In genomic region chr3:51669241-51670052, GRCh38 we compare ENCODE assay signal across 8 cellular contexts. TPM values are rescaled to one million over a fixed set of nuclear protein-coding genes. Genes with fewer than 3 reads are reported as not detected.
DNase-seq lines count a peak whose midpoint lies in the region; ATAC-seq and TF ChIP-seq lines count a peak whose summit lies in the region.

No MANE protein-coding gene starts in this region.

- no peaks in the 10 kb centered on the region for H4K20me1 ChIP-seq in H9 (ENCODE audit: control insufficient read depth, insufficient read depth, insufficient read length)

- no peak overlapping the region for H2BK15ac ChIP-seq in H9 (ENCODE audit: low read depth, low read length)

- no peak overlapping the region for H3K18ac ChIP-seq in H9 (ENCODE audit: insufficient read length, low read depth, low read length)

- H3K36me3 Mint-ChIP-seq in CD14-positive monocyte, result peaks cover 15 to 19% of the 10 kb centered on the region in 2 donors
- peaks cover 0 to 6% (median 5%) of the 10 kb centered on the region in 3 experiments; a peak in 4 of 7 replicates for H3K36me3 Mint-ChIP-seq in H9 (ENCODE audit: insufficient read depth in 1 of 3, low read depth in 3 of 3)
- peaks cover 34% of the 10 kb centered on the region for H3K36me3 Mint-ChIP-seq in dendritic cell treated with granulocyte-macrophage colony-stimulating factor and Interleukin-4, amounts not matched to agents 40 ng/mL and 50 ng/mL, for 4 days (ENCODE audit: low read depth)

- no peak overlapping the region for H4K5ac ChIP-seq in H9 (ENCODE audit: insufficient read length, low read depth, low read length)

- H2BK20ac ChIP-seq in H9 (ENCODE audit: low read depth, low read length, poor library complexity, severe bottlenecking), result no peak overlapping the region

- no peaks in the 10 kb centered on the region for H3K27me3 Mint-ChIP-seq in CD14-positive monocyte (ENCODE audit: low read depth in 3 of 3)
- peaks cover 7% of the 10 kb centered on the region for H3K27me3 Mint-ChIP-seq in H9 (ENCODE audit: low read depth)
- H3K27me3 Mint-ChIP-seq in dendritic cell treated with granulocyte-macrophage colony-stimulating factor and Interleukin-4, amounts not matched to agents 40 ng/mL and 50 ng/mL, for 4 days, result no peaks in the 10 kb centered on the region

- no peak overlapping the region for H3K4me2 ChIP-seq in H9 (ENCODE audit: insufficient read depth, insufficient read length, low read length)

- no peak overlapping the region for H2AFZ ChIP-seq in H9 (ENCODE audit: low read length)

- peak; percentile 78 for DNase-seq in CD14-positive monocyte (ENCODE audit: low spot score)
- DNase-seq in H9, result peak; percentile 95
- DNase-seq in NCI-H510A treated with DMSO at 0.1 percent for 48 hours (lab: John Stamatoyannopoulos, UW), result peak; percentile 69
- peak; percentile 80 for DNase-seq in activated CD4-positive, alpha-beta T cell treated with anti-CD3 and anti-CD28 coated beads, Interleukin-2, amount 50 U/mL, for 1 hour
- peak; percentile 69 to 76 for DNase-seq in stimulated activated CD4-positive, alpha-beta T cell treated with anti-CD3 and anti-CD28 coated beads, Interleukin-4, amount 100 ng/mL, for 4 hours

- H3K79me2 ChIP-seq in H9 (ENCODE audit: insufficient read depth, low read length), result no peaks in the 10 kb centered on the region

- peak; percentile 96 for TF ChIP-seq CTCF in CD14-positive monocyte (IDR thresholded peaks at IDR 0.05)
- TF ChIP-seq CTCF in H9 (conservative IDR thresholded peaks at IDR 0.05), result peak; percentile 97
- TF ChIP-seq CTCF in liver (IDR thresholded peaks at IDR 0.05; ENCODE audit: low read depth, low read length, missing input control), result peak; percentile 95

- H3K27ac Mint-ChIP-seq in CD14-positive monocyte (peak overlapping the region; percentile 68 to 91 (median 86)), H9 (peak overlapping the region in 2 of 3 experiments; percentile 40 to 96; a peak in 4 of 7 replicates)
- H3K27ac Mint-ChIP-seq in dendritic cell treated with granulocyte-macrophage colony-stimulating factor and Interleukin-4, amounts not matched to agents 40 ng/mL and 50 ng/mL, for 4 days, result peak overlapping the region; percentile 89

- peaks cover 0 to 11% (median under 1%) of the 10 kb centered on the region in 4 donors for H3K36me3 ChIP-seq in liver (ENCODE audit: control insufficient read depth in 4 of 4, insufficient read depth in 3 of 4, low read depth in 1 of 4, low read length in 3 of 4)

- H3K9ac ChIP-seq in H9 (ENCODE audit: extremely low read depth, insufficient read length, low read length), result no peak overlapping the region
- no peak overlapping the region for H3K9ac ChIP-seq in liver (ENCODE audit: low read depth in 1 of 2, low read length in 2 of 2)

- H4K91ac ChIP-seq in H9 (ENCODE audit: insufficient read length, low read depth, low read length), result no peak overlapping the region

- no peak for ATAC-seq in GM21447 (IDR thresholded peaks at IDR 0.05; ENCODE audit: unreplicated experiment)

- 0 out of 2 replicates have a peak, but pooled peaks cover 2% of the 10 kb centered on the region for H3K4me1 ChIP-seq in H9 (ENCODE audit: insufficient read depth, low read length)
- peaks cover 4 to 46% (median 36%) of the 10 kb centered on the region in 4 donors for H3K4me1 ChIP-seq in liver (ENCODE audit: control insufficient read depth in 4 of 4, insufficient read depth in 4 of 4, low read length in 3 of 4)

- no peak overlapping the region for H3K4me3 ChIP-seq in liver (ENCODE audit: low read depth in 1 of 3, low read length in 3 of 3)

- H3K14ac ChIP-seq in H9 (ENCODE audit: insufficient read depth, low read length), result no peak overlapping the region

- H3K79me1 ChIP-seq in H9 (ENCODE audit: insufficient read depth, low read depth, low read length, poor library complexity, severe bottlenecking), result no peaks in the 10 kb centered on the region

- H3K4ac ChIP-seq in H9 (ENCODE audit: low read depth, low read length), result no peak overlapping the region

- H3K27me3 ChIP-seq in H9 (ENCODE audit: insufficient read depth, low read length) (no peaks in the 10 kb centered on the region), liver (ENCODE audit: control insufficient read depth in 4 of 4, insufficient read depth in 4 of 4, low read length in 3 of 4) (no peaks in the 10 kb centered on the region)

- no peak overlapping the region for H3K23ac ChIP-seq in H9 (ENCODE audit: insufficient read length, low read depth, low read length)

- peak; percentile 88 to 92 for TF ChIP-seq RAD21 in liver (IDR thresholded peaks at IDR 0.05)

- no peak overlapping the region for H2AK5ac ChIP-seq in H9 (ENCODE audit: insufficient read length, low read length)

- no peak overlapping the region for H2BK120ac ChIP-seq in H9 (ENCODE audit: low read depth, low read length, poor library complexity, severe bottlenecking)

- H3K9me3 ChIP-seq in H9 (ENCODE audit: control insufficient read depth, low read depth, low read length) (no peaks in the 10 kb centered on the region), liver (ENCODE audit: control insufficient read depth in 4 of 4, low read length in 3 of 4) (no peaks in the 10 kb centered on the region)

- peaks cover 8% of the 10 kb centered on the region for H3K23me2 ChIP-seq in H9 (ENCODE audit: insufficient read length, low read depth, low read length, poor library complexity, severe bottlenecking)

- H3K9me3 Mint-ChIP-seq in CD14-positive monocyte (no peaks in the 10 kb centered on the region), H9 (no peaks in the 10 kb centered on the region)
- H3K9me3 Mint-ChIP-seq in dendritic cell treated with granulocyte-macrophage colony-stimulating factor and Interleukin-4, amounts not matched to agents 40 ng/mL and 50 ng/mL, for 4 days, result no peaks in the 10 kb centered on the region

- H3K27ac ChIP-seq in H9 (ENCODE audit: insufficient read length, low read depth, low read length), result no peak overlapping the region
- H3K27ac ChIP-seq in liver (ENCODE audit: low read depth in 1 of 2, low read length in 2 of 2), result no peak overlapping the region

- H3K4me1 Mint-ChIP-seq in CD14-positive monocyte (peaks cover 64% of the 10 kb centered on the region), H9 (peaks cover 33 to 35% of the 10 kb centered on the region in 2 experiments)
- H3K4me1 Mint-ChIP-seq in dendritic cell treated with granulocyte-macrophage colony-stimulating factor and Interleukin-4, amounts not matched to agents 40 ng/mL and 50 ng/mL, for 4 days (ENCODE audit: low read depth), result peaks cover 78% of the 10 kb centered on the region

- peak overlapping the region; percentile 36 to 57 for H3K4me3 Mint-ChIP-seq in CD14-positive monocyte
- H3K4me3 Mint-ChIP-seq in H9, result peak overlapping the region; percentile 36; a peak in 4 of 5 replicates
- peak overlapping the region; percentile 66 for H3K4me3 Mint-ChIP-seq in dendritic cell treated with granulocyte-macrophage colony-stimulating factor and Interleukin-4, amounts not matched to agents 40 ng/mL and 50 ng/mL, for 4 days

- no peak overlapping the region for H3T11ph ChIP-seq in H9 (ENCODE audit: low read length)

- intact Hi-C loops in CD14-positive monocyte (cut with micrococcal nuclease), result loop anchor here in 1 of 2 donors (2.0 kb wide), 2 partner anchors 169 to 279 kb away; partner anchors contain the start of genes DCAF1 and RBM15B
- intact Hi-C loops in dendritic cell treated with granulocyte-macrophage colony-stimulating factor and Interleukin-4, amounts not matched to agents 40 ng/mL and 50 ng/mL, for 4 days (cut with micrococcal nuclease), result loop anchor here (1.0 to 2.0 kb wide), 2 partner anchors 13 to 167 kb away; no protein-coding TSS in a partner anchor

- no peak overlapping the region for H4K8ac ChIP-seq in H9 (replicated peaks; ENCODE audit: insufficient read length, low read depth, low read length)

- H3K56ac ChIP-seq in H9 (ENCODE audit: insufficient read length, low read depth, low read length), result no peak overlapping the region

- no peak overlapping the region for H2BK5ac ChIP-seq in H9 (ENCODE audit: insufficient read length, low read length)

- no peak overlapping the region for H2BK12ac ChIP-seq in H9 (ENCODE audit: insufficient read length, low read depth, low read length)

- WGBS in H9 (ENCODE audit: extremely low coverage, insufficient read length, low lambda C conversion rate), result no CpG with 5 or more reads among the region's 9 CpGs
- WGBS in liver, result 51% methylated on average over 9 of the region's 9 CpGs

TF ChIP-seq in liver, 16 proteins besides CTCF, POLR2A, EP300 and RAD21:
- TF ChIP-seq JUND (IDR thresholded peaks at IDR 0.05) (no peak), NR2F2 (IDR thresholded peaks at IDR 0.05) (no peak), FOXA2 (IDR thresholded peaks at IDR 0.05) (no peak), HNF4A (conservative IDR thresholded peaks at IDR 0.05) (peak in 1 of 2 donors; percentile 17), RXRA (IDR thresholded peaks at IDR 0.05) (peak in 1 of 2 donors; percentile 49), EGR1 (IDR thresholded peaks at IDR 0.05; ENCODE audit: low read depth in 2 of 2) (no peak)

RNA-seq across cellular contexts. Expression of gene TEX264, which starts 1.6 kb away (rescaled TPM):
- polyA plus RNA-seq in CD14-positive monocyte, result 100 to 1,000 TPM in 1 of 2 donors, 10 to 100 TPM in 1; 80.8 to 108 TPM
- total RNA-seq in H9 (2021), result 15.0 and 17.3 TPM in 2 replicates
- total RNA-seq in liver, result 10 to 100 TPM; 21.2 to 31.2 TPM
- polyA plus RNA-seq in liver, result 10 to 100 TPM; 40.0 to 48.4 TPM

RNA-seq across cellular contexts. Expression of gene GRM2, which starts 37.4 kb away (rescaled TPM):
- not detected for polyA plus RNA-seq in CD14-positive monocyte
- total RNA-seq in H9 (2021), result 1.5 and 1.9 TPM in 2 replicates
- under 1 TPM in 1 of 2 donors, not detected in 1; 0.08 TPM for total RNA-seq in liver
- under 1 TPM in 1 of 2 donors, not detected in 1; 0.02 TPM for polyA plus RNA-seq in liver
